11 cellular contexts compared by ENCODE assay signal in genomic region chr12:28421374-28421773, GRCh38.
"Had no signal": no experiment of that assay in that cellular context is flagged by ENCODE, and none has a peak within 500 bp of the region (broad histone marks: within the 10 kb centered on the region; RNA-seq: fewer than 3 reads in every experiment).

No MANE protein-coding gene starts in this region.

- H3K27ac ChIP-seq: GM23248 had no signal

- H3K9me3 ChIP-seq: HAP-1 had no signal

- H3K4me3 ChIP-seq: GM23248, GM23338, HAP-1 had no signal

- H3K36me3 ChIP-seq: HAP-1 had no signal

- H3K9me3 Mint-ChIP-seq: GM23338, HFFc6 had no signal

- H3K9ac ChIP-seq: GM23248 had no signal

- FAIRE-seq: H1, H54 had no signal

- H3K4me2 ChIP-seq: GM23338 had no signal

- H3K27ac Mint-ChIP-seq: GM23338, H9, HFFc6 had no signal

- ATAC-seq: GM23338, HCT116 had no signal

- H2AFZ ChIP-seq: GM23248, GM23338 had no signal

- H3K4me1 ChIP-seq: HAP-1 had no signal

- H3K4me3 Mint-ChIP-seq: GM23338, H9, HFFc6 had no signal

- DNase-seq: GM23248, GOT3, H7, H9, HCEC 1CT, HFFc6 had no signal
